ENCODE assay signal across 16 cellular contexts in the genomic region with DNA sequence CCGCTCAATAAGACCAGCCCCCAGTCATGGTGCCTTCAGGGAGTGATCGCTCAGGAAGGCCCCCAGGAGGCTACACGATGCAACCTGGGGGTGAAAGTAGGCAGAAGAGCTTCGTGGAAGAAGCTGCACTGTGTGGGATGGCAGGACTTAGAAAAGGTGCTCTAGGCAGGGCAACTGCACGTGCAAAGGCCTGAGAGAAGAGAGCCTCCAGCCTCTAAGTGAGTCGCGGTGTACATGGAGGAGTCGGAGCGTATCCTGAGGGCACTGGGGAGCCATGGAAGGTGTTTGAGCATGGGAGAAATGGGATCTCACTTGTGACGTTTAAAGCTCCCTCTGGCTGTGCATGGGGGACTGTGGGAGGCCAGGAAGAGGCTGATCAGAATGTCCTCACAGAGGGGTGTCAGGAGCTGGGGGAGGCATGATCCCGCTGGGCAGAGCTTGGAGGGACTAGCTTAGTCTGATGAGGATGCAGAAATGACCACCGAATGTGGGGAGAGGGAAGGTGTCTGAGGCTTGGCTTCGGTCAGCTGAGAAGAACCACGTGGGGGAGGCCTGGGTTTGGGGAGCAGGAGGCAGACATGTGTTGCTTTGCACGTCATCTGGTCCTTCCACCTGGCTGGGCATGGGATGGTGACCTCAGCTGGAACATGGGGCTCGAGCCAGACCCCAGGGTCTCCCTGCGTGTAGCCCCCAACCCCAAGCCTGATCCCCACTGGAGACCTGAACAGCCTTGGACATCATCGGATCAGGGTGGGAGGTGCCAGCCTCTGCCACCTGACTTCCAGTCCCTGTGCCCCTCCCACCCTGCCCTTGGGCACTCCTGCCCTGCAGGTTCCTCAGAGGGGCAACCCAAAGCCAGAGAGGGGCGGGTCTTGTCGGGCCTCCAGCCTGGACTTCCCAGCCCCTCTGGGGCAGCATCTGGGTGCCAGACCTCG. TPM values are rescaled to one million over a fixed set of nuclear protein-coding genes. Genes with fewer than 3 reads are reported as not detected.
DNase-seq lines count a peak whose midpoint lies in the region; ATAC-seq and TF ChIP-seq lines count a peak whose summit lies in the region.
"Had no signal": no experiment of that assay in that cellular context is flagged by ENCODE, and none has a peak within 500 bp of the region (broad histone marks: within the 10 kb centered on the region; RNA-seq: fewer than 3 reads in every experiment).

No MANE protein-coding gene starts in this region.

- H3K27ac ChIP-seq in heart right ventricle, result no peak overlapping the region
- no peak overlapping the region for H3K27ac ChIP-seq in Peyer's patch
- H3K27ac ChIP-seq: breast epithelium, gastroesophageal sphincter, pancreas had no signal

- H3K36me3 Mint-ChIP-seq in IgD-negative memory B cell, result no peaks in the 10 kb centered on the region
- H3K36me3 Mint-ChIP-seq in nephron (ENCODE audit: low read depth), result no peaks in the 10 kb centered on the region

- peaks cover 52% of the 10 kb centered on the region for H3K27me3 Mint-ChIP-seq in IgD-negative memory B cell
- peaks cover 85% of the 10 kb centered on the region for H3K27me3 Mint-ChIP-seq in nephron (ENCODE audit: low read depth)

- H3K4me3 Mint-ChIP-seq in IgD-negative memory B cell (peak overlapping the region in 2 of 4 donors; percentile 28 to 40), nephron (peak overlapping the region; percentile 30 to 72 (median 68))

- H3K4me1 Mint-ChIP-seq in IgD-negative memory B cell, result peaks cover 9 to 17% (median 16%) of the 10 kb centered on the region in 3 donors
- peaks cover 11% of the 10 kb centered on the region for H3K4me1 Mint-ChIP-seq in nephron

- intact Hi-C loops in heart right ventricle (cut with DNase I), result no loop called here

- H3K36me3 ChIP-seq in BE2C (peaks cover 4% of the 10 kb centered on the region), heart right ventricle (no peaks in the 10 kb centered on the region), Peyer's patch (no peaks in the 10 kb centered on the region)
- H3K36me3 ChIP-seq: breast epithelium, gastroesophageal sphincter, pancreas had no signal

- H3K4me1 ChIP-seq in BE2C (peaks cover 21% of the 10 kb centered on the region), heart right ventricle (peaks cover 12 to 39% (median 35%) of the 10 kb centered on the region in 9 donors), Peyer's patch (peaks cover 0 to 29% (median 19%) of the 10 kb centered on the region in 4 donors)

- DNase-seq in BE2C, result no peak
- DNase-seq in cerebellar cortex (ENCODE audit: low spot score), result peak; percentile 53
- no peak for DNase-seq in central memory CD4-positive, alpha-beta T cell
- no peak for DNase-seq in heart right ventricle
- DNase-seq in Peyer's patch, result no peak
- DNase-seq: activated gamma-delta T cell treated with Interleukin-2 at 50 U/mL for 16 hours; DMS79 treated with DMSO at 0.1 percent for 48 hours; NCI-H226; stimulated activated naive CD4-positive, alpha-beta T cell treated with Interleukin-2 at 50 U/mL for 16 hours had no signal

- ATAC-seq in GM18498 (IDR thresholded peaks at IDR 0.05; ENCODE audit: unreplicated experiment) (no peak), heart right ventricle (no peak)
- ATAC-seq: gastroesophageal sphincter, pancreas had no signal

- no peaks in the 10 kb centered on the region for H3K9me3 ChIP-seq in BE2C
- no peaks in the 10 kb centered on the region for H3K9me3 ChIP-seq in heart right ventricle
- H3K9me3 ChIP-seq in Peyer's patch, result peaks cover 0 to 6% (median 0%) of the 10 kb centered on the region in 4 donors
- H3K9me3 ChIP-seq: breast epithelium, gastroesophageal sphincter, pancreas had no signal

- peak overlapping the region; percentile 68 for H3K4me3 ChIP-seq in BE2C (ENCODE audit: low read depth, low read length)
- no peak overlapping the region for H3K4me3 ChIP-seq in heart right ventricle
- H3K4me3 ChIP-seq in Peyer's patch, result no peak overlapping the region
- H3K4me3 ChIP-seq: breast epithelium, gastroesophageal sphincter, pancreas, smooth muscle cell had no signal

- H3K27me3 ChIP-seq in BE2C (peaks cover 6% of the 10 kb centered on the region; the same call in 1 of the 2 replicates), heart right ventricle (peaks cover 57 to 100% (median 98%) of the 10 kb centered on the region in 7 donors), Peyer's patch (peaks cover 3 to 79% of the 10 kb centered on the region in 2 donors)

- no peak for TF ChIP-seq POLR2A in Peyer's patch (IDR thresholded peaks at IDR 0.05)

- 60 to 62% methylated on average over 21 of the region's 21 CpGs for WGBS in heart right ventricle, 2 donors

- H3K27ac Mint-ChIP-seq in IgD-negative memory B cell (peak overlapping the region in 2 of 3 donors; percentile 23 to 53), nephron (no peak overlapping the region)

- TF ChIP-seq CTCF in BE2C (IDR thresholded peaks at IDR 0.05; ENCODE audit: low read depth, low read length) (no peak), nephron (IDR thresholded peaks at IDR 0.05; ENCODE audit: unreplicated experiment in 3 of 3) (no peak), heart right ventricle (IDR thresholded peaks at IDR 0.05) (no peak), Peyer's patch (IDR thresholded peaks at IDR 0.05) (no peak)

- H3K9me3 Mint-ChIP-seq in IgD-negative memory B cell (no peaks in the 10 kb centered on the region), nephron (no peaks in the 10 kb centered on the region)

RNA-seq across cellular contexts. Expression of a gene that starts 1.1 kb away (rescaled TPM):
- polyA plus RNA-seq in BE2C (2012; ENCODE audit: insufficient read depth, insufficient read length, low read depth), result 28.2 TPM
- polyA plus RNA-seq in IgD-negative memory B cell (0.16 TPM), heart right ventricle (under 1 TPM; 0.13 to 0.15 TPM)
- total RNA-seq in heart right ventricle (under 1 TPM in 9 of 10 donors, not detected in 1; 0.02 to 0.23 (median 0.08) TPM), Peyer's patch (under 1 TPM in 3 of 4 donors, not detected in 1; 0.18 to 0.76 (median 0.27) TPM)

RNA-seq across cellular contexts. Expression of a gene that starts 12.8 kb away (rescaled TPM):
- 4,587 TPM for polyA plus RNA-seq in BE2C (2012; ENCODE audit: insufficient read depth, insufficient read length, low read depth)
- 3,226 TPM for polyA plus RNA-seq in IgD-negative memory B cell
- 100 to 1,000 TPM; 480 to 720 (median 539) TPM for total RNA-seq in heart right ventricle
- polyA plus RNA-seq in heart right ventricle, result 1,000 to 10,000 TPM; 2,400 to 3,724 TPM
- 1,000 to 10,000 TPM; 1,044 to 1,915 (median 1,354) TPM for total RNA-seq in Peyer's patch

RNA-seq across cellular contexts. Expression of a gene that starts 28.0 kb away (rescaled TPM):
- 162 TPM for polyA plus RNA-seq in BE2C (2012; ENCODE audit: insufficient read depth, insufficient read length, low read depth)
- 51.1 TPM for polyA plus RNA-seq in IgD-negative memory B cell
- 10 to 100 TPM; 12.7 to 19.9 (median 15.2) TPM for total RNA-seq in heart right ventricle
- polyA plus RNA-seq in heart right ventricle, result 10 to 100 TPM; 28.4 to 29.8 TPM
- total RNA-seq in Peyer's patch, result 10 to 100 TPM; 35.5 to 68.5 (median 61.9) TPM

RNA-seq across cellular contexts. Expression of a gene that starts 39.1 kb away (rescaled TPM):
- 3.1 TPM for polyA plus RNA-seq in BE2C (2012; ENCODE audit: insufficient read depth, insufficient read length, low read depth)
- polyA plus RNA-seq in IgD-negative memory B cell (not detected), heart right ventricle (1 to 10 TPM; 1.1 to 3.9 TPM)
- total RNA-seq in heart right ventricle (1 to 10 TPM in 8 of 10 donors, under 1 TPM in 2; 0.38 to 3.0 (median 1.4) TPM), Peyer's patch (10 to 100 TPM in 3 of 4 donors, 1 to 10 TPM in 1; 7.7 to 14.6 (median 12.1) TPM)

RNA-seq across cellular contexts. Expression of a gene that starts 40.0 kb away (rescaled TPM):
- polyA plus RNA-seq in BE2C (2012; ENCODE audit: insufficient read depth, insufficient read length, low read depth), result 4.7 TPM
- polyA plus RNA-seq in IgD-negative memory B cell (0.24 TPM), heart right ventricle (1 to 10 TPM; 4.8 to 5.0 TPM)
- total RNA-seq in heart right ventricle (1 to 10 TPM; 1.8 to 4.6 (median 3.3) TPM), Peyer's patch (100 to 1,000 TPM in 3 of 4 donors, 1 to 10 TPM in 1; 7.4 to 167 (median 162) TPM)

Comparison
In these comparisons a context has a peak if more than half of its experiments do, and no peak if none do; other contexts are left out.
1. H3K27ac Mint-ChIP-seq: peak in IgD-negative memory B cell (2 of 3); none in nephron (0 of 3).